Comparison of ENCODE assay signal across 8 cellular contexts in genomic region chr12:990649-991349, GRCh38. TPM values are rescaled to one million over a fixed set of nuclear protein-coding genes. Genes with fewer than 3 reads are reported as not detected.
A peak's percentile ranks its signal among the peaks of the same experiment; 100 is the strongest.
DNase-seq lines count a peak whose midpoint lies in the region; ATAC-seq, FAIRE-seq and TF ChIP-seq lines count a peak whose summit lies in the region.

TSS of gene ERC1 (plus strand) at chr12:991223. CDS start at chr12:1027904, 36,681 bp downstream.

- H3K4me3 Mint-ChIP-seq in CD4-positive, alpha-beta T cell, result peak within 1 kb of the TSS; percentile 99

- POLR2A ChIA-PET in CD4-positive, alpha-beta T cell (lab: Charles Lee), result interaction anchor here (0.6 to 2.4 kb wide), 14 partner anchors 21 to 602 kb away, joined by 3 to 20 read pairs (median 4); partner anchors contain the start of genes KDM5A, RAD52 and WNK1
- POLR2A ChIA-PET in endothelial cell of umbilical vein (lab: Charles Lee), result interaction anchor here (0.7 to 2.3 kb wide), 4 partner anchors 9 to 102 kb away, joined by 3 to 6 read pairs (median 5); partner anchors contain the start of gene RAD52

- intact Hi-C loops in CD4-positive, alpha-beta T cell (cut with DNase I, micrococcal nuclease), result loop anchor here (1.0 to 5.0 kb wide), 5 partner anchors 41 to 702 kb away; partner anchors contain the start of genes RAD52 (in 2 of the 2), ADIPOR2 (in 1 of the 2) and FBXL14 (in 1 of the 2)
- intact Hi-C loops in endothelial cell of umbilical vein (cut with micrococcal nuclease), result loop anchor here (1.0 to 5.0 kb wide), 4 partner anchors 41 to 348 kb away; partner anchors contain the start of gene RAD52

- H2AFZ ChIP-seq in endothelial cell of umbilical vein (ENCODE audit: low read depth, low read length), result peak within 1 kb of the TSS; percentile 77

- CTCF ChIA-PET in CD4-positive, alpha-beta T cell (lab: Charles Lee), result interaction anchor here (0.9 to 3.3 kb wide), 4 partner anchors 41 to 415 kb away, joined by 3 to 13 read pairs (median 3); partner anchors contain the start of gene RAD52
- CTCF ChIA-PET in endothelial cell of umbilical vein (lab: Charles Lee), result interaction anchor here (1.1 to 6.6 kb wide), 5 partner anchors 9 to 102 kb away, joined by 3 to 66 read pairs (median 6); partner anchors contain the start of gene RAD52

- dilution Hi-C loops in endothelial cell of umbilical vein (cut with MboI; ENCODE audit: extremely low pct_ligation_motif_present, low sequenced_read_pairs), result no loop called here

- H3K9me1 ChIP-seq in endothelial cell of umbilical vein (replicated peaks; ENCODE audit: control insufficient read depth, extremely low read depth, insufficient read depth, low read length), result no peaks in the 10 kb centered on the region

- no peaks in the 10 kb centered on the region for H3K27me3 ChIP-seq in CD4-positive, alpha-beta T cell (ENCODE audit: control insufficient read depth, insufficient read depth, low read length)
- no peaks in the 10 kb centered on the region for H3K27me3 ChIP-seq in endothelial cell of umbilical vein (ENCODE audit: control insufficient read depth in 2 of 2, insufficient read depth in 2 of 2, low read length in 2 of 2)

- TF ChIP-seq POLR2A in endothelial cell of umbilical vein (IDR thresholded peaks at IDR 0.05; ENCODE audit: low read depth, low read length), result peak; percentile 60

- no TSS peak for BruUV-seq in endothelial cell of umbilical vein (replicated peaks; lab: Mats Ljungman, UMichigan)

- H3K9me3 ChIP-seq in CD4-positive, alpha-beta T cell (ENCODE audit: control insufficient read depth, low read length), result no peaks in the 10 kb centered on the region
- no peaks in the 10 kb centered on the region for H3K9me3 ChIP-seq in endothelial cell of umbilical vein (replicated peaks; ENCODE audit: control insufficient read depth, insufficient read depth, low read length)

- peak; percentile 68 to 89 (median 80) for DNase-seq in CD4-positive, alpha-beta T cell
- peak; percentile 99 for DNase-seq in HS-27A (ENCODE audit: low read depth)
- DNase-seq in NOMO-1 treated with dmso at 0.1 percent for 144 hours (lab: John Stamatoyannopoulos, UW; ENCODE audit: unreplicated experiment), result peak; percentile 77
- DNase-seq in activated T-cell treated with anti-CD3 and anti-CD28 coated beads for 1 hour (ENCODE audit: low read depth), result peak; percentile 77
- peak; percentile 82 for DNase-seq in endothelial cell of umbilical vein (ENCODE audit: low read depth, low spot score)
- peak; percentile 86 for DNase-seq in midbrain (lab: John Stamatoyannopoulos, UW)
- DNase-seq in stimulated activated CD8-positive, alpha-beta memory T cell treated with anti-CD3 and anti-CD28 coated beads, Interleukin-15, amount 100 ng/mL, for 48 hours (ENCODE audit: low read depth in 2 of 2), result peak; percentile 74 to 80

- peaks cover 25% of the 10 kb centered on the region for H3K4me1 ChIP-seq in endothelial cell of umbilical vein (ENCODE audit: control insufficient read depth, extremely low read depth, insufficient read depth, low read length)

- peaks cover 25% of the 10 kb centered on the region for H3K79me2 ChIP-seq in endothelial cell of umbilical vein (ENCODE audit: control insufficient read depth, insufficient read depth, low read length)

- peaks cover 47% of the 10 kb centered on the region for H3K4me1 Mint-ChIP-seq in CD4-positive, alpha-beta T cell (ENCODE audit: low read depth)

- TF ChIP-seq CTCF in CD4-positive, alpha-beta T cell (IDR thresholded peaks at IDR 0.05), result no peak
- TF ChIP-seq CTCF in endothelial cell of umbilical vein (IDR thresholded peaks at IDR 0.05; ENCODE audit: extremely low read depth in 1 of 2, insufficient read depth in 1 of 2, low read depth in 1 of 2, low read length in 2 of 2), result peak in 1 of 2 donors; percentile 9

- H3K36me3 Mint-ChIP-seq in CD4-positive, alpha-beta T cell (ENCODE audit: low read depth), result peaks cover 11% of the 10 kb centered on the region

- FAIRE-seq in endothelial cell of umbilical vein (lab: Jason Lieb, UNC), result peak; percentile 74

- H3K9me3 Mint-ChIP-seq in CD4-positive, alpha-beta T cell, result no peaks in the 10 kb centered on the region

- peak within 1 kb of the TSS; percentile 90 for H3K9ac ChIP-seq in endothelial cell of umbilical vein (replicated peaks; ENCODE audit: extremely low read depth, insufficient read depth, low read length)

- peak; percentile 81 for ATAC-seq in CD4-positive, alpha-beta T cell (ENCODE audit: poor library complexity)
- peak; percentile 81 for ATAC-seq in GM19452 (IDR thresholded peaks at IDR 0.05; ENCODE audit: unreplicated experiment)

- no peaks in the 10 kb centered on the region for H4K20me1 ChIP-seq in endothelial cell of umbilical vein (replicated peaks; ENCODE audit: control insufficient read depth, extremely low read depth, insufficient read depth, low read length)

- no peaks in the 10 kb centered on the region for H3K36me3 ChIP-seq in endothelial cell of umbilical vein (ENCODE audit: control insufficient read depth in 2 of 2, extremely low read depth in 1 of 2, insufficient read depth in 2 of 2, low read length in 2 of 2)

- no peaks in the 10 kb centered on the region for H3K27me3 Mint-ChIP-seq in CD4-positive, alpha-beta T cell

- peak within 1 kb of the TSS; percentile 80 to 94 (median 80) for H3K4me3 ChIP-seq in endothelial cell of umbilical vein (replicated peaks in 1 of 3; ENCODE audit: insufficient read depth in 1 of 3, low read depth in 1 of 3, low read length in 3 of 3)

- peak within 1 kb of the TSS; percentile 89 for H3K4me2 ChIP-seq in endothelial cell of umbilical vein (ENCODE audit: insufficient read depth, low read length)

- peak within 1 kb of the TSS; percentile 74 for H3K27ac ChIP-seq in CD4-positive, alpha-beta T cell (ENCODE audit: low read depth, low read length)
- peak within 1 kb of the TSS; percentile 80 for H3K27ac ChIP-seq in endothelial cell of umbilical vein (ENCODE audit: insufficient read depth, low read depth, low read length)

- peak within 1 kb of the TSS; percentile 96 for H3K27ac Mint-ChIP-seq in CD4-positive, alpha-beta T cell

TF ChIP-seq in endothelial cell of umbilical vein, 7 proteins besides CTCF, POLR2A, EP300 and RAD21:
- TF ChIP-seq GATA2 (IDR thresholded peaks at IDR 0.05; ENCODE audit: insufficient read depth, insufficient read length, low read depth, low read length), result no peak
- TF ChIP-seq POLR2AphosphoS5 (IDR thresholded peaks at IDR 0.05; ENCODE audit: insufficient read depth, low read depth, low read length), result peak; percentile 93
- TF ChIP-seq EZH2 (IDR thresholded peaks at IDR 0.05; ENCODE audit: borderline replicate concordance, low read depth, low read length, severe bottlenecking), result no peak
- TF ChIP-seq MYC (IDR thresholded peaks at IDR 0.05; ENCODE audit: low read depth, low read length), result no peak
- TF ChIP-seq MAX (IDR thresholded peaks at IDR 0.05; ENCODE audit: insufficient read depth, insufficient read length), result no peak
- no peak for TF ChIP-seq JUN (IDR thresholded peaks at IDR 0.05; ENCODE audit: borderline replicate concordance, insufficient read depth, insufficient read length, low read depth)
- TF ChIP-seq FOS (IDR thresholded peaks at IDR 0.05; ENCODE audit: borderline replicate concordance, insufficient read depth, low read length), result no peak

RNA-seq across cellular contexts. Expression of gene ERC1, which starts in this region (rescaled TPM):
- total RNA-seq in CD4-positive, alpha-beta T cell, result 10 to 100 TPM; 40.1 to 49.6 TPM
- total RNA-seq in endothelial cell of umbilical vein, result 60.0 and 66.1 TPM in 2 replicates
- 11.7 and 17.5 TPM in 2 replicates for polyA plus RNA-seq in endothelial cell of umbilical vein
- 11.0 and 11.7 TPM in 2 replicates for polyA plus RNA-seq in endothelial cell of umbilical vein (2011; cell fraction: cytosol; rRNA removed)
- polyA plus RNA-seq in endothelial cell of umbilical vein (2011; cell fraction: nucleus; rRNA removed), result 20.5 and 27.6 TPM in 2 replicates
- 17.5 and 19.1 TPM in 2 replicates for polyA plus RNA-seq in endothelial cell of umbilical vein (2012)
- polyA minus RNA-seq in endothelial cell of umbilical vein, result 87.6 and 103 TPM in 2 replicates
- polyA minus RNA-seq in endothelial cell of umbilical vein (2011; cell fraction: cytosol; rRNA and poly(A)+ RNA removed), result 29.7 TPM
- 95.6 and 95.8 TPM in 2 replicates for polyA minus RNA-seq in endothelial cell of umbilical vein (2011; cell fraction: nucleus; rRNA and poly(A)+ RNA removed)

Comparison
In these comparisons a context has a peak if more than half of its experiments do, and no peak if none do; other contexts are left out.
1. Peak in every context shown above with its lines: DNase-seq, ATAC-seq, H3K4me3 ChIP-seq and H3K27ac ChIP-seq.